Comparison of ENCODE assay signal across 7 cellular contexts in the genomic region with DNA sequence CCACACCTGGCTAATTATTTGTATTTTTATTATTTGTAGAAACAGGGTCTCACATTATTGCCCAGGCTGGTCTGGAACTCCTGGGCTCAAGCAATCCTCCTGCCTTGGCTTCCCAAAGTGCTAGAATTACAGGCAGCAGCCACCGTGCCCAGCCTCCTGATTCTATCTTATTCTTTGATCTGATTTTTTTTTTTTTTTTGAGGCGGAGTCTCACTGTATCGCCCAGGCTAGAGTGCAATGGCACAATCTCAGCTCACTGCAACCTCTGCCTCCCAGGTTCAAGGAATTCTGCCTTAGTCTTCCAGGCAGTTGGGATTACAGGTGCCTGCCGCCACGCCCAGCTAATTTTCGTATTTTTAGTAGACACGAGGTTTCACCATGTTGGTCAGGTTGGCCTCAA. TPM values are rescaled to one million over a fixed set of nuclear protein-coding genes. Genes with fewer than 3 reads are reported as not detected.
"Had no signal": no experiment of that assay in that cellular context is flagged by ENCODE, and none has a peak within 500 bp of the region (broad histone marks: within the 10 kb centered on the region; RNA-seq: fewer than 3 reads in every experiment).

No MANE protein-coding gene starts in this region.

RNA-seq across cellular contexts. Expression of gene LITAFD, which starts 6.8 kb away (rescaled TPM):
- total RNA-seq: GM23248, GM23338, H1, H4, H7, H9, HFFc6 had no signal
- polyA plus RNA-seq: GM23248, GM23338, H1 had no signal
